In genomic region chr16:68396481-68396880, GRCh38 we compare ENCODE assay signal across 8 cellular contexts. TPM values are rescaled to one million over a fixed set of nuclear protein-coding genes. Genes with fewer than 3 reads are reported as not detected.
A peak's percentile ranks its signal among the peaks of the same experiment; 100 is the strongest.
DNase-seq lines count a peak whose midpoint lies in the region; ATAC-seq and TF ChIP-seq lines count a peak whose summit lies in the region.

No MANE protein-coding gene starts in this region.

- peaks cover 10% of the 10 kb centered on the region for H3K4me1 Mint-ChIP-seq in memory B cell

- H3K27ac Mint-ChIP-seq in memory B cell = no peak overlapping the region

- H3K4me2 ChIP-seq in SU-DHL-6 (ENCODE audit: low read depth, low read length, poor library complexity, severe bottlenecking) = no peak overlapping the region

- H3K4me1 ChIP-seq in suprapubic skin = no peaks in the 10 kb centered on the region

- 35% methylated on average over 6 of the region's 6 CpGs for WGBS in suprapubic skin

- H3F3A ChIP-seq in SU-DHL-6 (ENCODE audit: insufficient read depth) = no peaks in the 10 kb centered on the region

- H3K36me3 Mint-ChIP-seq in memory B cell = no peaks in the 10 kb centered on the region

- no peaks in the 10 kb centered on the region for H3K36me3 ChIP-seq in SU-DHL-6 (ENCODE audit: low read length)
- H3K36me3 ChIP-seq in brain microvascular endothelial cell (replicated peaks) = no peaks in the 10 kb centered on the region
- no peaks in the 10 kb centered on the region for H3K36me3 ChIP-seq in suprapubic skin

- in situ Hi-C loops in brain microvascular endothelial cell (cut with HindIII; ENCODE audit: low pct_ligation_motif_present, low sequenced_read_pairs) = no loop called here

- H2AFZ ChIP-seq in SU-DHL-6 (ENCODE audit: low read depth, low read length, severe bottlenecking) = no peak overlapping the region

- TF ChIP-seq POLR2A in suprapubic skin (IDR thresholded peaks at IDR 0.05) = no peak

- H4K20me1 ChIP-seq in SU-DHL-6 (ENCODE audit: low read depth, low read length) = no peaks in the 10 kb centered on the region

- no peaks in the 10 kb centered on the region for H3K9me3 ChIP-seq in SU-DHL-6 (ENCODE audit: insufficient read depth, low read length)
- no peaks in the 10 kb centered on the region for H3K9me3 ChIP-seq in suprapubic skin

- DNase-seq in AG08396 (ENCODE audit: low spot score) (peak; percentile 71), brain microvascular endothelial cell (peak; percentile 50), memory B cell (ENCODE audit: low spot score in 2 of 2) (peak in 1 of 2 donors; percentile 39), suprapubic skin (ENCODE audit: low spot score in 2 of 2) (no peak), DMS79 (lab: John Stamatoyannopoulos, UW) (no peak), NCI-H526 treated with DMSO at 0.1 percent for 48 hours (lab: John Stamatoyannopoulos, UW) (no peak)

- TF ChIP-seq CTCF in GM12875 (IDR thresholded peaks at IDR 0.05; ENCODE audit: borderline replicate concordance, insufficient read depth, low read depth, low read length) (peak; percentile 64), SU-DHL-6 (IDR thresholded peaks at IDR 0.05; ENCODE audit: insufficient read depth, low read length, poor library complexity, severe bottlenecking) (peak; percentile 40), brain microvascular endothelial cell (IDR thresholded peaks at IDR 0.05; ENCODE audit: low read depth, low read length, missing control alignments) (peak; percentile 87), suprapubic skin (IDR thresholded peaks at IDR 0.05) (peak; percentile 27 to 45)

- H3K4me3 Mint-ChIP-seq in memory B cell = no peak overlapping the region

- H3K4me3 ChIP-seq in GM12875 (ENCODE audit: low read depth, low read length) (no peak overlapping the region), SU-DHL-6 (ENCODE audit: insufficient read depth, low read length, poor library complexity, severe bottlenecking) (no peak overlapping the region), brain microvascular endothelial cell (ENCODE audit: low read depth, low read length) (no peak overlapping the region), suprapubic skin (no peak overlapping the region)

- TF ChIP-seq EP300 in suprapubic skin (IDR thresholded peaks at IDR 0.05) = no peak

- no peaks in the 10 kb centered on the region for H3K79me2 ChIP-seq in SU-DHL-6 (ENCODE audit: insufficient read depth, low read length)

- H3K27ac ChIP-seq in SU-DHL-6 (ENCODE audit: low read depth, low read length) (no peak overlapping the region), brain microvascular endothelial cell (no peak overlapping the region), suprapubic skin (no peak overlapping the region)

- peak; percentile 61 for ATAC-seq in memory B cell (ENCODE audit: low read depth)

- no peaks in the 10 kb centered on the region for H3K27me3 Mint-ChIP-seq in memory B cell

- H3K9ac ChIP-seq in SU-DHL-6 (ENCODE audit: low read length) = no peak overlapping the region

- no peaks in the 10 kb centered on the region for H3K9me2 ChIP-seq in SU-DHL-6 (replicated peaks; ENCODE audit: insufficient read depth, low read length)

- no peaks in the 10 kb centered on the region for H3K9me3 Mint-ChIP-seq in memory B cell

- H3K27me3 ChIP-seq in SU-DHL-6 (ENCODE audit: low read length) (no peaks in the 10 kb centered on the region), brain microvascular endothelial cell (replicated peaks) (no peaks in the 10 kb centered on the region), suprapubic skin (no peaks in the 10 kb centered on the region)

RNA-seq across cellular contexts. Expression of gene SMPD3, which starts 51.8 kb away (rescaled TPM):
- 10 to 100 TPM; 26.2 to 64.9 (median 39.9) TPM for total RNA-seq in suprapubic skin

Comparison
In these comparisons a context has a peak if more than half of its experiments do, and no peak if none do; other contexts are left out.
1. DNase-seq: peak in AG08396 (single experiment) and brain microvascular endothelial cell (single experiment); none in suprapubic skin (0 of 2), DMS79 (single experiment) and NCI-H526 treated with DMSO at 0.1 percent for 48 hours (single experiment).
2. CTCF ChIP-seq: peak in every context shown above with its lines; median percentile 87 in brain microvascular endothelial cell; 64 in GM12875; 40 in SU-DHL-6; 36 in suprapubic skin.